Comparison of ENCODE assay signal across 1 cellular context in the genomic region with DNA sequence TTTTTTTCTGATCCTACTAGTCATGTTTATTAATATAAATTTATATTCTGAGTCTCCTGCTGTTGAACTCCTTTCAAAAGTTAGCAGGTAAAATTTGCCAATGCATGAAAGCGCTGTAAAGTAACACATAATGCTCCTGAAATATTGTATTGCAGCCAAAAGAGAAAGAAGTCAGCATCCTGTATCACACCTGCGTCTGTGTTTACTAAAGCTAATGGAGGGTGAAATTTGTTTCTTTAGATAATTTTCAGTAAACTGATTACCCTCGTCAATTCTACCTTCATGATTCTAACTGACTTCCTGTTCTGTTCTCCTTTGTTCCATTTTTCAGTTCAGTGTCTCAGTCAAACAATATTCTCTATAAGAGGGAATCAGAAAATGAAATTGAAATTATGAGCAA.
TF ChIP-seq lines count a peak whose summit lies in the region.

No MANE protein-coding gene starts in this region.

TF ChIP-seq in H1, 55 proteins besides CTCF, POLR2A, EP300 and RAD21 (continued from another document):
- TF ChIP-seq CEBPB (IDR thresholded peaks at IDR 0.05; ENCODE audit: low read depth, low read length) (no peak), JUN (IDR thresholded peaks at IDR 0.05; ENCODE audit: low read depth, low read length) (no peak), FOSL1 (IDR thresholded peaks at IDR 0.05; ENCODE audit: insufficient read depth, low read depth, low read length) (no peak), GABPA (IDR thresholded peaks at IDR 0.05; ENCODE audit: borderline replicate concordance, insufficient read depth, low read length) (no peak), NRF1 (IDR thresholded peaks at IDR 0.05; ENCODE audit: low read depth, low read length) (no peak), ASH2L (IDR thresholded peaks at IDR 0.05; ENCODE audit: low read length) (no peak), SIRT6 (IDR thresholded peaks at IDR 0.05; ENCODE audit: low read length) (no peak), CTBP2 (IDR thresholded peaks at IDR 0.05; ENCODE audit: borderline replicate concordance, insufficient read depth, insufficient read length, low read length) (no peak), RFX5 (IDR thresholded peaks at IDR 0.05; ENCODE audit: borderline replicate concordance, low read depth, low read length) (no peak), KDM4A (IDR thresholded peaks at IDR 0.05; ENCODE audit: low read depth, low read length, severe bottlenecking) (no peak)
- TF ChIP-seq, protein P1, sequence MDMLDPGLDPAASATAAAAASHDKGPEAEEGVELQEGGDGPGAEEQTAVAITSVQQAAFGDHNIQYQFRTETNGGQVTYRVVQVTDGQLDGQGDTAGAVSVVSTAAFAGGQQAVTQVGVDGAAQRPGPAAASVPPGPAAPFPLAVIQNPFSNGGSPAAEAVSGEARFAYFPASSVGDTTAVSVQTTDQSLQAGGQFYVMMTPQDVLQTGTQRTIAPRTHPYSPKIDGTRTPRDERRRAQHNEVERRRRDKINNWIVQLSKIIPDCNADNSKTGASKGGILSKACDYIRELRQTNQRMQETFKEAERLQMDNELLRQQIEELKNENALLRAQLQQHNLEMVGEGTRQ (IDR thresholded peaks at IDR 0.05; ENCODE audit: low read length) = no peak
TF ChIP-seq in H1: peak in this region for 0.
